Comparison of ENCODE assay signal across 2 cellular contexts in the genomic region with DNA sequence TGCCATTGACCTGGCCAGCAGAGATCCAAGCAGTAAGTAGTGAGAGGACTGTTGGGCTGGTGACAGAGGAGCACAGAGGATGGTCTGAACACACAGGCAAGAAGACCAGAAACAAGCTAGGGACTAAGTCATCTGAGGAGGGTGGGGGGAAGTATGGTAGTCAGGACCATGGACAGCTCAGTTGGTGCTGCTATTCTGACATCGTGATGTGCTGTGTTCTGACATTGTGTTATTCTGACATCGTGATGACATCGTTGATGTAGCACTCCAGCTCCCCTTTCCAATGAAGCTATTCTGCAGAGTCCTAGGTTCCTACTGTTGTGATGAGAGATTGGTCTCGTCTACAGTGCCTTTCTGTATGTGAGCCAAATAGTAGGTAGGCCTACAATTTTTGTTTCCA.
TF ChIP-seq lines count a peak whose summit lies in the region.

No MANE protein-coding gene starts in this region.

TF ChIP-seq in K562, 482 proteins besides CTCF, POLR2A, EP300 and RAD21 (continued from another document and continues in another):
- TF ChIP-seq, protein P1, sequence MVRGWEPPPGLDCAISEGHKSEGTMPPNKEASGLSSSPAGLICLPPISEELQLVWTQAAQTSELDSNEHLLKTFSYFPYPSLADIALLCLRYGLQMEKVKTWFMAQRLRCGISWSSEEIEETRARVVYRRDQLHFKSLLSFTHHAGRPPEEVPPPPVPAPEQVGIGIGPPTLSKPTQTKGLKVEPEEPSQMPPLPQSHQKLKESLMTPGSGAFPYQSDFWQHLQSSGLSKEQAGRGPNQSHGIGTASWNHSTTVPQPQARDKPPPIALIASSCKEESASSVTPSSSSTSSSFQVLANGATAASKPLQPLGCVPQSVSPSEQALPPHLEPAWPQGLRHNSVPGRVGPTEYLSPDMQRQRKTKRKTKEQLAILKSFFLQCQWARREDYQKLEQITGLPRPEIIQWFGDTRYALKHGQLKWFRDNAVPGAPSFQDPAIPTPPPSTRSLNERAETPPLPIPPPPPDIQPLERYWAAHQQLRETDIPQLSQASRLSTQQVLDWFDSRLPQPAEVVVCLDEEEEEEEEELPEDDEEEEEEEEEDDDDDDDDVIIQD (CRISPR knock-in tag; IDR thresholded peaks at IDR 0.05): no peak
- TF ChIP-seq COPS2 (conservative IDR thresholded peaks at IDR 0.05) (no peak), MECOM (CRISPR knock-in tag; IDR thresholded peaks at IDR 0.05) (no peak), ZNF324 (CRISPR knock-in tag; IDR thresholded peaks at IDR 0.05) (no peak), MYNN (IDR thresholded peaks at IDR 0.05) (peak; percentile 97), MYNN (CRISPR knock-in tag; IDR thresholded peaks at IDR 0.05) (no peak), LARP7 (IDR thresholded peaks at IDR 0.05) (no peak), TCF7L2 (IDR thresholded peaks at IDR 0.05; ENCODE audit: low read depth, low read length) (no peak), ZNF778 (CRISPR knock-in tag; IDR thresholded peaks at IDR 0.05) (no peak), ZNF384 (IDR thresholded peaks at IDR 0.05; ENCODE audit: low read depth, low read length) (no peak), KAT7 (CRISPR knock-in tag; IDR thresholded peaks at IDR 0.05; ENCODE audit: borderline replicate concordance) (no peak), ZNF165 (CRISPR knock-in tag; IDR thresholded peaks at IDR 0.05; ENCODE audit: borderline replicate concordance) (no peak)
- TF ChIP-seq, protein P2, sequence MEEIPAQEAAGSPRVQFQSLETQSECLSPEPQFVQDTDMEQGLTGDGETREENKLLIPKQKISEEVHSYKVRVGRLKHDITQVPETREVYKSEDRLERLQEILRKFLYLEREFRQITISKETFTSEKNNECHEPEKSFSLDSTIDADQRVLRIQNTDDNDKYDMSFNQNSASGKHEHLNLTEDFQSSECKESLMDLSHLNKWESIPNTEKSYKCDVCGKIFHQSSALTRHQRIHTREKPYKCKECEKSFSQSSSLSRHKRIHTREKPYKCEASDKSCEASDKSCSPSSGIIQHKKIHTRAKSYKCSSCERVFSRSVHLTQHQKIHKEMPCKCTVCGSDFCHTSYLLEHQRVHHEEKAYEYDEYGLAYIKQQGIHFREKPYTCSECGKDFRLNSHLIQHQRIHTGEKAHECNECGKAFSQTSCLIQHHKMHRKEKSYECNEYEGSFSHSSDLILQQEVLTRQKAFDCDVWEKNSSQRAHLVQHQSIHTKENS (CRISPR knock-in tag; IDR thresholded peaks at IDR 0.05): no peak
- TF ChIP-seq, protein P3, sequence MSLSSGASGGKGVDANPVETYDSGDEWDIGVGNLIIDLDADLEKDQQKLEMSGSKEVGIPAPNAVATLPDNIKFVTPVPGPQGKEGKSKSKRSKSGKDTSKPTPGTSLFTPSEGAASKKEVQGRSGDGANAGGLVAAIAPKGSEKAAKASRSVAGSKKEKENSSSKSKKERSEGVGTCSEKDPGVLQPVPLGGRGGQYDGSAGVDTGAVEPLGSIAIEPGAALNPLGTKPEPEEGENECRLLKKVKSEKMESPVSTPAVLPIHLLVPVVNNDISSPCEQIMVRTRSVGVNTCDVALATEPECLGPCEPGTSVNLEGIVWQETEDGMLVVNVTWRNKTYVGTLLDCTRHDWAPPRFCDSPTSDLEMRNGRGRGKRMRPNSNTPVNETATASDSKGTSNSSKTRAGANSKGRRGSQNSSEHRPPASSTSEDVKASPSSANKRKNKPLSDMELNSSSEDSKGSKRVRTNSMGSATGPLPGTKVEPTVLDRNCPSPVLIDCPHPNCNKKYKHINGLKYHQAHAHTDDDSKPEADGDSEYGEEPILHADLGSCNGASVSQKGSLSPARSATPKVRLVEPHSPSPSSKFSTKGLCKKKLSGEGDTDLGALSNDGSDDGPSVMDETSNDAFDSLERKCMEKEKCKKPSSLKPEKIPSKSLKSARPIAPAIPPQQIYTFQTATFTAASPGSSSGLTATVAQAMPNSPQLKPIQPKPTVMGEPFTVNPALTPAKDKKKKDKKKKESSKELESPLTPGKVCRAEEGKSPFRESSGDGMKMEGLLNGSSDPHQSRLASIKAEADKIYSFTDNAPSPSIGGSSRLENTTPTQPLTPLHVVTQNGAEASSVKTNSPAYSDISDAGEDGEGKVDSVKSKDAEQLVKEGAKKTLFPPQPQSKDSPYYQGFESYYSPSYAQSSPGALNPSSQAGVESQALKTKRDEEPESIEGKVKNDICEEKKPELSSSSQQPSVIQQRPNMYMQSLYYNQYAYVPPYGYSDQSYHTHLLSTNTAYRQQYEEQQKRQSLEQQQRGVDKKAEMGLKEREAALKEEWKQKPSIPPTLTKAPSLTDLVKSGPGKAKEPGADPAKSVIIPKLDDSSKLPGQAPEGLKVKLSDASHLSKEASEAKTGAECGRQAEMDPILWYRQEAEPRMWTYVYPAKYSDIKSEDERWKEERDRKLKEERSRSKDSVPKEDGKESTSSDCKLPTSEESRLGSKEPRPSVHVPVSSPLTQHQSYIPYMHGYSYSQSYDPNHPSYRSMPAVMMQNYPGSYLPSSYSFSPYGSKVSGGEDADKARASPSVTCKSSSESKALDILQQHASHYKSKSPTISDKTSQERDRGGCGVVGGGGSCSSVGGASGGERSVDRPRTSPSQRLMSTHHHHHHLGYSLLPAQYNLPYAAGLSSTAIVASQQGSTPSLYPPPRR (CRISPR knock-in tag; IDR thresholded peaks at IDR 0.05; ENCODE audit: borderline replicate concordance): no peak
- TF ChIP-seq, protein P4, sequence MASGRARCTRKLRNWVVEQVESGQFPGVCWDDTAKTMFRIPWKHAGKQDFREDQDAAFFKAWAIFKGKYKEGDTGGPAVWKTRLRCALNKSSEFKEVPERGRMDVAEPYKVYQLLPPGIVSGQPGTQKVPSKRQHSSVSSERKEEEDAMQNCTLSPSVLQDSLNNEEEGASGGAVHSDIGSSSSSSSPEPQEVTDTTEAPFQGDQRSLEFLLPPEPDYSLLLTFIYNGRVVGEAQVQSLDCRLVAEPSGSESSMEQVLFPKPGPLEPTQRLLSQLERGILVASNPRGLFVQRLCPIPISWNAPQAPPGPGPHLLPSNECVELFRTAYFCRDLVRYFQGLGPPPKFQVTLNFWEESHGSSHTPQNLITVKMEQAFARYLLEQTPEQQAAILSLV (tag; IDR thresholded peaks at IDR 0.05): no peak
- TF ChIP-seq, protein P5, sequence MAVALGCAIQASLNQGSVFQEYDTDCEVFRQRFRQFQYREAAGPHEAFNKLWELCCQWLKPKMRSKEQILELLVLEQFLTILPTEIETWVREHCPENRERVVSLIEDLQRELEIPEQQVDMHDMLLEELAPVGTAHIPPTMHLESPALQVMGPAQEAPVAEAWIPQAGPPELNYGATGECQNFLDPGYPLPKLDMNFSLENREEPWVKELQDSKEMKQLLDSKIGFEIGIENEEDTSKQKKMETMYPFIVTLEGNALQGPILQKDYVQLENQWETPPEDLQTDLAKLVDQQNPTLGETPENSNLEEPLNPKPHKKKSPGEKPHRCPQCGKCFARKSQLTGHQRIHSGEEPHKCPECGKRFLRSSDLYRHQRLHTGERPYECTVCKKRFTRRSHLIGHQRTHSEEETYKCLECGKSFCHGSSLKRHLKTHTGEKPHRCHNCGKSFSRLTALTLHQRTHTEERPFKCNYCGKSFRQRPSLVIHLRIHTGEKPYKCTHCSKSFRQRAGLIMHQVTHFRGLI (CRISPR knock-in tag; IDR thresholded peaks at IDR 0.05): no peak

TF ChIP-seq in HepG2, 621 proteins besides CTCF, POLR2A, EP300 and RAD21 (continued from another document and continues in another):
- TF ChIP-seq RXRB (CRISPR knock-in tag; IDR thresholded peaks at IDR 0.05; ENCODE audit: borderline replicate concordance) (peak; percentile 64), ZNF30 (CRISPR knock-in tag; IDR thresholded peaks at IDR 0.05) (no peak), ZSCAN9 (CRISPR knock-in tag; IDR thresholded peaks at IDR 0.05; ENCODE audit: borderline replicate concordance) (peak; percentile 96), SOX5 (CRISPR knock-in tag; IDR thresholded peaks at IDR 0.05; ENCODE audit: borderline replicate concordance) (0 out of 2 replicates have a peak, but pooled peaks have one; percentile 40), ZNF780A (CRISPR knock-in tag; IDR thresholded peaks at IDR 0.05) (peak; percentile 82), GABPA (IDR thresholded peaks at IDR 0.05; ENCODE audit: low read depth, low read length) (no peak), GABPA (CRISPR knock-in tag; IDR thresholded peaks at IDR 0.05; ENCODE audit: low read depth) (peak; percentile 21; the same call in 1 of the 2 replicates), CEBPG (CRISPR knock-in tag; IDR thresholded peaks at IDR 0.05) (peak; percentile 53), FOXC1 (CRISPR knock-in tag; IDR thresholded peaks at IDR 0.05; ENCODE audit: borderline replicate concordance) (peak; percentile 77; the same call in 1 of the 2 replicates), ZNF138 (CRISPR knock-in tag; IDR thresholded peaks at IDR 0.05; ENCODE audit: low read depth) (0 out of 2 replicates have a peak, but pooled peaks have one; percentile 51), ONECUT2 (CRISPR knock-in tag; IDR thresholded peaks at IDR 0.05) (peak; percentile 20; the same call in 1 of the 2 replicates), NR1H2 (CRISPR knock-in tag; IDR thresholded peaks at IDR 0.05; ENCODE audit: borderline replicate concordance, low read depth) (no peak), PRMT3 (CRISPR knock-in tag; IDR thresholded peaks at IDR 0.05; ENCODE audit: borderline replicate concordance, low read depth) (peak; percentile 63; the same call in 1 of the 2 replicates), HDAC1 (CRISPR knock-in tag; IDR thresholded peaks at IDR 0.05) (no peak)
- TF ChIP-seq, protein P6, sequence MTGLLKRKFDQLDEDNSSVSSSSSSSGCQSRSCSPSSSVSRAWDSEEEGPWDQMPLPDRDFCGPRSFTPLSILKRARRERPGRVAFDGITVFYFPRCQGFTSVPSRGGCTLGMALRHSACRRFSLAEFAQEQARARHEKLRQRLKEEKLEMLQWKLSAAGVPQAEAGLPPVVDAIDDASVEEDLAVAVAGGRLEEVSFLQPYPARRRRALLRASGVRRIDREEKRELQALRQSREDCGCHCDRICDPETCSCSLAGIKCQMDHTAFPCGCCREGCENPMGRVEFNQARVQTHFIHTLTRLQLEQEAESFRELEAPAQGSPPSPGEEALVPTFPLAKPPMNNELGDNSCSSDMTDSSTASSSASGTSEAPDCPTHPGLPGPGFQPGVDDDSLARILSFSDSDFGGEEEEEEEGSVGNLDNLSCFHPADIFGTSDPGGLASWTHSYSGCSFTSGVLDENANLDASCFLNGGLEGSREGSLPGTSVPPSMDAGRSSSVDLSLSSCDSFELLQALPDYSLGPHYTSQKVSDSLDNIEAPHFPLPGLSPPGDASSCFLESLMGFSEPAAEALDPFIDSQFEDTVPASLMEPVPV (CRISPR knock-in tag; IDR thresholded peaks at IDR 0.05): no peak
- TF ChIP-seq, protein P7, sequence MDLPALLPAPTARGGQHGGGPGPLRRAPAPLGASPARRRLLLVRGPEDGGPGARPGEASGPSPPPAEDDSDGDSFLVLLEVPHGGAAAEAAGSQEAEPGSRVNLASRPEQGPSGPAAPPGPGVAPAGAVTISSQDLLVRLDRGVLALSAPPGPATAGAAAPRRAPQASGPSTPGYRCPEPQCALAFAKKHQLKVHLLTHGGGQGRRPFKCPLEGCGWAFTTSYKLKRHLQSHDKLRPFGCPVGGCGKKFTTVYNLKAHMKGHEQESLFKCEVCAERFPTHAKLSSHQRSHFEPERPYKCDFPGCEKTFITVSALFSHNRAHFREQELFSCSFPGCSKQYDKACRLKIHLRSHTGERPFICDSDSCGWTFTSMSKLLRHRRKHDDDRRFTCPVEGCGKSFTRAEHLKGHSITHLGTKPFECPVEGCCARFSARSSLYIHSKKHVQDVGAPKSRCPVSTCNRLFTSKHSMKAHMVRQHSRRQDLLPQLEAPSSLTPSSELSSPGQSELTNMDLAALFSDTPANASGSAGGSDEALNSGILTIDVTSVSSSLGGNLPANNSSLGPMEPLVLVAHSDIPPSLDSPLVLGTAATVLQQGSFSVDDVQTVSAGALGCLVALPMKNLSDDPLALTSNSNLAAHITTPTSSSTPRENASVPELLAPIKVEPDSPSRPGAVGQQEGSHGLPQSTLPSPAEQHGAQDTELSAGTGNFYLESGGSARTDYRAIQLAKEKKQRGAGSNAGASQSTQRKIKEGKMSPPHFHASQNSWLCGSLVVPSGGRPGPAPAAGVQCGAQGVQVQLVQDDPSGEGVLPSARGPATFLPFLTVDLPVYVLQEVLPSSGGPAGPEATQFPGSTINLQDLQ (CRISPR knock-in tag; IDR thresholded peaks at IDR 0.05): 0 out of 2 replicates have a peak, but pooled peaks have one; percentile 34
- TF ChIP-seq, protein P8, sequence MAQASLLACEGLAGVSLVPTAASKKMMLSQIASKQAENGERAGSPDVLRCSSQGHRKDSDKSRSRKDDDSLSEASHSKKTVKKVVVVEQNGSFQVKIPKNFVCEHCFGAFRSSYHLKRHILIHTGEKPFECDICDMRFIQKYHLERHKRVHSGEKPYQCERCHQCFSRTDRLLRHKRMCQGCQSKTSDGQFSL (CRISPR knock-in tag; IDR thresholded peaks at IDR 0.05): peak; percentile 83; the same call in 1 of the 2 replicates
- TF ChIP-seq, protein P9, sequence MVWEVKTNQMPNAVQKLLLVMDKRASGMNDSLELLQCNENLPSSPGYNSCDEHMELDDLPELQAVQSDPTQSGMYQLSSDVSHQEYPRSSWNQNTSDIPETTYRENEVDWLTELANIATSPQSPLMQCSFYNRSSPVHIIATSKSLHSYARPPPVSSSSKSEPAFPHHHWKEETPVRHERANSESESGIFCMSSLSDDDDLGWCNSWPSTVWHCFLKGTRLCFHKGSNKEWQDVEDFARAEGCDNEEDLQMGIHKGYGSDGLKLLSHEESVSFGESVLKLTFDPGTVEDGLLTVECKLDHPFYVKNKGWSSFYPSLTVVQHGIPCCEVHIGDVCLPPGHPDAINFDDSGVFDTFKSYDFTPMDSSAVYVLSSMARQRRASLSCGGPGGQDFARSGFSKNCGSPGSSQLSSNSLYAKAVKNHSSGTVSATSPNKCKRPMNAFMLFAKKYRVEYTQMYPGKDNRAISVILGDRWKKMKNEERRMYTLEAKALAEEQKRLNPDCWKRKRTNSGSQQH (CRISPR knock-in tag; IDR thresholded peaks at IDR 0.05; ENCODE audit: low read depth): peak; percentile 92
- TF ChIP-seq, protein P10, sequence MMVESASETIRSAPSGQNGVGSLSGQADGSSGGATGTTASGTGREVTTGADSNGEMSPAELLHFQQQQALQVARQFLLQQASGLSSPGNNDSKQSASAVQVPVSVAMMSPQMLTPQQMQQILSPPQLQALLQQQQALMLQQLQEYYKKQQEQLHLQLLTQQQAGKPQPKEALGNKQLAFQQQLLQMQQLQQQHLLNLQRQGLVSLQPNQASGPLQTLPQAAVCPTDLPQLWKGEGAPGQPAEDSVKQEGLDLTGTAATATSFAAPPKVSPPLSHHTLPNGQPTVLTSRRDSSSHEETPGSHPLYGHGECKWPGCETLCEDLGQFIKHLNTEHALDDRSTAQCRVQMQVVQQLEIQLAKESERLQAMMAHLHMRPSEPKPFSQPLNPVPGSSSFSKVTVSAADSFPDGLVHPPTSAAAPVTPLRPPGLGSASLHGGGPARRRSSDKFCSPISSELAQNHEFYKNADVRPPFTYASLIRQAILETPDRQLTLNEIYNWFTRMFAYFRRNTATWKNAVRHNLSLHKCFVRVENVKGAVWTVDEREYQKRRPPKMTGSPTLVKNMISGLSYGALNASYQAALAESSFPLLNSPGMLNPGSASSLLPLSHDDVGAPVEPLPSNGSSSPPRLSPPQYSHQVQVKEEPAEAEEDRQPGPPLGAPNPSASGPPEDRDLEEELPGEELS (CRISPR knock-in tag; IDR thresholded peaks at IDR 0.05): no peak
- TF ChIP-seq, protein P11, sequence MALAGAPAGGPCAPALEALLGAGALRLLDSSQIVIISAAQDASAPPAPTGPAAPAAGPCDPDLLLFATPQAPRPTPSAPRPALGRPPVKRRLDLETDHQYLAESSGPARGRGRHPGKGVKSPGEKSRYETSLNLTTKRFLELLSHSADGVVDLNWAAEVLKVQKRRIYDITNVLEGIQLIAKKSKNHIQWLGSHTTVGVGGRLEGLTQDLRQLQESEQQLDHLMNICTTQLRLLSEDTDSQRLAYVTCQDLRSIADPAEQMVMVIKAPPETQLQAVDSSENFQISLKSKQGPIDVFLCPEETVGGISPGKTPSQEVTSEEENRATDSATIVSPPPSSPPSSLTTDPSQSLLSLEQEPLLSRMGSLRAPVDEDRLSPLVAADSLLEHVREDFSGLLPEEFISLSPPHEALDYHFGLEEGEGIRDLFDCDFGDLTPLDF (CRISPR knock-in tag; IDR thresholded peaks at IDR 0.05): no peak
